In the genomic region with DNA sequence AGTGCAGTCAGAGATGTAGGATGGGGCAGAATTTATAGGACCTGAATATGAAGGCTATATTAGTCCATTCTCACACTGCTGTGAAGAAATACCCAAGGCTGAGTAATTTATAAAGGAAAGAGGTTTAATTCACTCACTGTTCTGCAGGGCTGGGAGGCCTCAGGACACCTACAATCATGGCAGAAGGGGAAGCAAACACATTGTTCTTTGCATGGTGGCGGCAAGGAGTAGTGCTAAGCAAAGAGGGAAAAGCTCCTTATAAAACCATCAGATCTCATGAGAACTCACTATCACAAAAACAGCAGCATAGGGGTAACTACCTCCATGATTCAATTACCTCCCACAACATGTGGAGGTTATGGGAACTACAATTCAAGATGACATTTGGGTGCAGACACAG, we compare ENCODE assay signal across 22 cellular contexts.
"Had no signal": no experiment of that assay in that cellular context is flagged by ENCODE, and none has a peak within 500 bp of the region (broad histone marks: within the 10 kb centered on the region; RNA-seq: fewer than 3 reads in every experiment).

No MANE protein-coding gene starts in this region.

- H3K4me3 ChIP-seq: colonic mucosa, coronary artery, dorsolateral prefrontal cortex, esophagus muscularis mucosa, esophagus squamous epithelium, gastrocnemius medialis, gastroesophageal sphincter, heart left ventricle, heart right ventricle had no signal

- H3K4me1 ChIP-seq: colonic mucosa, esophagus squamous epithelium, foreskin keratinocyte, gastrocnemius medialis, gastroesophageal sphincter, heart left ventricle, heart right ventricle had no signal

- H3K27ac ChIP-seq: colonic mucosa, coronary artery, dorsolateral prefrontal cortex, epithelial cell of prostate, esophagus muscularis mucosa, esophagus squamous epithelium, foreskin keratinocyte, gastrocnemius medialis, gastroesophageal sphincter, heart left ventricle, heart right ventricle had no signal

- DNase-seq: colonic mucosa; cortex of kidney; dermis blood vessel endothelial cell; dorsolateral prefrontal cortex; effector CD4-positive, alpha-beta T cell; effector CD8-positive, alpha-beta T cell; effector memory CD4-positive, alpha-beta T cell; effector memory CD8-positive, alpha-beta T cell; endodermal cell; erythroblast; esophagus squamous epithelium; foreskin fibroblast; foreskin keratinocyte; foreskin melanocyte; gastrocnemius medialis; glutamatergic neuron; heart left ventricle; heart right ventricle had no signal

- H3K9me3 ChIP-seq: colonic mucosa, esophagus muscularis mucosa, gastrocnemius medialis, gastroesophageal sphincter had no signal

- H3K27me3 ChIP-seq: colonic mucosa, dorsolateral prefrontal cortex, esophagus muscularis mucosa, esophagus squamous epithelium, foreskin keratinocyte, gastrocnemius medialis, gastroesophageal sphincter, heart left ventricle, heart right ventricle had no signal

- H3K36me3 ChIP-seq: colonic mucosa, esophagus muscularis mucosa, esophagus squamous epithelium, gastrocnemius medialis, gastroesophageal sphincter, heart left ventricle, heart right ventricle had no signal
